In genomic region chr22:38111941-38112355, GRCh38 we compare ENCODE assay signal across 16 cellular contexts. TPM values are rescaled to one million over a fixed set of nuclear protein-coding genes. Genes with fewer than 3 reads are reported as not detected.
"Had no signal": no experiment of that assay in that cellular context is flagged by ENCODE, and none has a peak within 500 bp of the region (broad histone marks: within the 10 kb centered on the region; RNA-seq: fewer than 3 reads in every experiment).

No MANE protein-coding gene starts in this region.

- H3K27ac ChIP-seq: ascending aorta, heart left ventricle, parathyroid adenoma had no signal

- H3K9me3 ChIP-seq: ascending aorta, heart left ventricle had no signal

- DNase-seq: activated CD4-positive, alpha-beta T cell treated with anti-CD3 and anti-CD28 coated beads for 4 hours; activated CD8-positive, alpha-beta T cell treated with anti-CD3 and anti-CD28 coated beads for 36 hours; activated naive CD4-positive, alpha-beta T cell treated with Interleukin-2 at 50 U/mL for 16 hours; activated naive CD8-positive, alpha-beta T cell treated with anti-CD3 and anti-CD28 coated beads, Interleukin-2, amount 50 U/mL, for 24 hours; effector CD4-positive, alpha-beta T cell; nephron progenitor cell; retina; T-cell; trophoblast cell had no signal

- H3K4me3 ChIP-seq: ascending aorta, heart left ventricle, skin epidermis had no signal

- H3K36me3 ChIP-seq: ascending aorta had no signal

- H3K9ac ChIP-seq: parathyroid adenoma had no signal

- H3K4me1 ChIP-seq: parathyroid adenoma had no signal

- FAIRE-seq: frontal cortex, islet of Langerhans had no signal

- H3K27me3 ChIP-seq: ascending aorta, heart left ventricle had no signal

- ATAC-seq: activated CD8-positive, alpha-beta T cell treated with anti-CD3 and anti-CD28 coated beads for 36 hours; activated naive CD8-positive, alpha-beta T cell treated with anti-CD3 and anti-CD28 coated beads, Interleukin-2, amount 50 U/mL, for 24 hours; heart left ventricle; T-cell had no signal

RNA-seq across cellular contexts. Expression of gene BAIAP2L2, which starts 1.5 kb away (rescaled TPM):
- total RNA-seq: ascending aorta had no signal

RNA-seq across cellular contexts. Expression of gene SLC16A8, which starts 28.0 kb away (rescaled TPM):
- total RNA-seq: activated CD8-positive, alpha-beta T cell treated with anti-CD3 and anti-CD28 coated beads for 36 hours; ascending aorta; heart left ventricle had no signal
- polyA plus RNA-seq: fibroblast of lung had no signal
